In the genomic region with DNA sequence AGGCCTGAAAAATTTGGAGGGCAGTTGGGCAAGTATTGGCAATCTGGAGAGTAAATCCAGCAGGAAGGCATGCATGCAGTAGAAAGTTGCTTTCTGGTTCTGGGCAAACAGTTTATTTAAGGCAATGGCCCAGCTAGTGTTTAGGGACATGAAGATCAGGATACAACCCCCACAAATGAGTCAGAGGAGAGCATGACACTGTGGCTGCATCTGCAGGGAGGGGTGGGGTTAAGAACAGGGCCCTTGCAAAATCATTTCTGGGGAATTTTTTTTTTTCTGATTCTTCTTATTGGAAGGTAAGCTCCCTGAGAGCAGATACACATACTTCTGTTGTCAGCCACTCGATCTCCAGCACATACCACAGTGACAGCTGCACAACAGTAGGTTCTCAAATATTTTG, we compare ENCODE assay signal across 14 cellular contexts.
DNase-seq lines count a peak whose midpoint lies in the region; ATAC-seq, FAIRE-seq and TF ChIP-seq lines count a peak whose summit lies in the region.
"Had no signal": no experiment of that assay in that cellular context is flagged by ENCODE, and none has a peak within 500 bp of the region (broad histone marks: within the 10 kb centered on the region; RNA-seq: fewer than 3 reads in every experiment).

No MANE protein-coding gene starts in this region.

- H3K4me3 Mint-ChIP-seq in naive thymus-derived CD8-positive, alpha-beta T cell: no peak overlapping the region
- H3K4me3 Mint-ChIP-seq: stimulated activated memory B cell treated with anti-CD40 and anti-IgM and Interleukin-4, amounts not matched to agents 10 μg/mL and 1 μg/mL and 100 μg/mL, for 72 hours; T-helper 2 cell treated with Interferon-gamma antibody and Interleukin-4, amounts not matched to agents 5 μg/mL and 100 μg/mL, for 36 hours had no signal

- intact Hi-C loops in adrenal gland (cut with DNase I) (no loop called here), kidney (cut with DNase I) (no loop called here)

- no peak overlapping the region for H3K9ac ChIP-seq in kidney (ENCODE audit: low read length in 2 of 2)

- no peaks in the 10 kb centered on the region for H3K9me3 Mint-ChIP-seq in naive thymus-derived CD8-positive, alpha-beta T cell
- H3K9me3 Mint-ChIP-seq: stimulated activated memory B cell treated with anti-CD40 and anti-IgM and Interleukin-4, amounts not matched to agents 10 μg/mL and 1 μg/mL and 100 μg/mL, for 72 hours; T-helper 2 cell treated with Interferon-gamma antibody and Interleukin-4, amounts not matched to agents 5 μg/mL and 100 μg/mL, for 36 hours had no signal

- peaks cover 6% of the 10 kb centered on the region; the same call in 1 of the 3 replicates for H3K4me1 ChIP-seq in A549
- H3K4me1 ChIP-seq in adrenal gland (replicated peaks in 1 of 2): no peaks in the 10 kb centered on the region
- H3K4me1 ChIP-seq in kidney (ENCODE audit: control insufficient read depth in 1 of 2, insufficient read depth in 1 of 2, low read depth in 1 of 2, low read length in 2 of 2): no peaks in the 10 kb centered on the region

- H3K27me3 ChIP-seq in adrenal gland: no peaks in the 10 kb centered on the region

- TF ChIP-seq POLR2A in A549 (IDR thresholded peaks at IDR 0.05; ENCODE audit: low read length): no peak
- no peak for TF ChIP-seq POLR2A in adrenal gland (IDR thresholded peaks at IDR 0.05)

- TF ChIP-seq RAD21 in A549 (conservative IDR thresholded peaks at IDR 0.05 in 1 of 2, IDR thresholded peaks at IDR 0.05 in 1 of 2): no peak

- TF ChIP-seq CTCF in A549 (IDR thresholded peaks at IDR 0.05) (no peak), HFF-Myc (IDR thresholded peaks at IDR 0.05; ENCODE audit: low read depth, low read length, missing control alignments) (no peak), adrenal gland (IDR thresholded peaks at IDR 0.05) (no peak), kidney (IDR thresholded peaks at IDR 0.05; ENCODE audit: borderline replicate concordance, extremely low read depth, insufficient read depth) (no peak)

- CTCF ChIA-PET in A549 (lab: Yijun Ruan, JAX): interaction anchor here (0.7 kb wide), 1 partner anchor 461 kb away, joined by 4 read pairs; no protein-coding TSS in a partner anchor

- H3K4me3 ChIP-seq in A549 (no peak overlapping the region), HFF-Myc (replicated peaks; ENCODE audit: low read depth, low read length) (no peak overlapping the region), adrenal gland (no peak overlapping the region), kidney (ENCODE audit: low read length in 2 of 2) (no peak overlapping the region)

- H3K36me3 ChIP-seq in adrenal gland (replicated peaks in 1 of 2): no peaks in the 10 kb centered on the region
- no peaks in the 10 kb centered on the region for H3K36me3 ChIP-seq in kidney (ENCODE audit: control insufficient read depth in 1 of 2, insufficient read depth in 2 of 2, low read length in 2 of 2)

- no peaks in the 10 kb centered on the region for H3K36me3 Mint-ChIP-seq in naive thymus-derived CD8-positive, alpha-beta T cell
- H3K36me3 Mint-ChIP-seq: stimulated activated memory B cell treated with anti-CD40 and anti-IgM and Interleukin-4, amounts not matched to agents 10 μg/mL and 1 μg/mL and 100 μg/mL, for 72 hours had no signal

- no peak overlapping the region for H3K27ac ChIP-seq in A549
- H3K27ac ChIP-seq in adrenal gland: peak overlapping the region in 1 of 5 donors; percentile 49
- H3K27ac ChIP-seq in kidney (ENCODE audit: low read depth in 2 of 2, low read length in 2 of 2): no peak overlapping the region
- H3K27ac ChIP-seq: C4-2B had no signal

- 12% methylated on average over 1 of the region's 1 CpG for WGBS in A549 (ENCODE audit: missing lambda C conversion rate)
- 79 to 94% (median 91%) methylated on average over 1 of the region's 1 CpG for WGBS in adrenal gland, 4 donors

- no peaks in the 10 kb centered on the region for H3K4me1 Mint-ChIP-seq in naive thymus-derived CD8-positive, alpha-beta T cell
- H3K4me1 Mint-ChIP-seq: stimulated activated memory B cell treated with anti-CD40 and anti-IgM and Interleukin-4, amounts not matched to agents 10 μg/mL and 1 μg/mL and 100 μg/mL, for 72 hours had no signal

- peak in 1 of 2 experiments; percentile 5 for DNase-seq in A549 (ENCODE audit: low read depth in 1 of 2, low spot score in 1 of 2)
- DNase-seq in HFF-Myc (ENCODE audit: extremely low read depth, low read depth): peak; percentile 31
- peak in 4 of 7 donors; percentile 37 to 59 (median 54) for DNase-seq in adrenal gland
- peak; percentile 39 for DNase-seq in islet precursor cell
- no peak for DNase-seq in occipital lobe (lab: John Stamatoyannopoulos, UW)
- no peak for DNase-seq in kidney
- no peak for DNase-seq in naive thymus-derived CD8-positive, alpha-beta T cell
- DNase-seq: erythroblast; left colon; stimulated activated CD4-positive, alpha-beta T cell treated with anti-CD3 and anti-CD28 coated beads, Interleukin-15, amount 100 ng/mL, for 24 hours had no signal

- peak overlapping the region; percentile 24; the same call in 1 of the 3 replicates for H3K4me2 ChIP-seq in A549

- POLR2A ChIA-PET in A549 (lab: Yijun Ruan, JAX): no interaction called here
- POLR2A ChIA-PET in naive thymus-derived CD8-positive, alpha-beta T cell (lab: Charles Lee): no interaction called here

- ATAC-seq in A549 (peak in 1 of 2 experiments; percentile 39; a peak in 1 of 6 replicates), HG03432 (IDR thresholded peaks at IDR 0.05; ENCODE audit: unreplicated experiment) (no peak)
- no peak for ATAC-seq in naive thymus-derived CD8-positive, alpha-beta T cell
- ATAC-seq: left colon; stimulated activated memory B cell treated with anti-CD40 and anti-IgM and Interleukin-4, amounts not matched to agents 10 μg/mL and 1 μg/mL and 100 μg/mL, for 72 hours had no signal

- H3K27ac Mint-ChIP-seq in naive thymus-derived CD8-positive, alpha-beta T cell: peak overlapping the region in 1 of 10 donors; percentile 3
- H3K27ac Mint-ChIP-seq: stimulated activated memory B cell treated with anti-CD40 and anti-IgM and Interleukin-4, amounts not matched to agents 10 μg/mL and 1 μg/mL and 100 μg/mL, for 72 hours; T-helper 2 cell treated with Interferon-gamma antibody and Interleukin-4, amounts not matched to agents 5 μg/mL and 100 μg/mL, for 36 hours had no signal

- H3K9me3 ChIP-seq in A549: no peaks in the 10 kb centered on the region
- H3K9me3 ChIP-seq in adrenal gland (replicated peaks in 1 of 3): no peaks in the 10 kb centered on the region
- H3K9me3 ChIP-seq in kidney (ENCODE audit: control insufficient read depth in 1 of 2, low read length in 2 of 2): no peaks in the 10 kb centered on the region

- peaks cover 0 to 12% (median 3%) of the 10 kb centered on the region in 5 donors for H3K27me3 Mint-ChIP-seq in naive thymus-derived CD8-positive, alpha-beta T cell
- H3K27me3 Mint-ChIP-seq: stimulated activated memory B cell treated with anti-CD40 and anti-IgM and Interleukin-4, amounts not matched to agents 10 μg/mL and 1 μg/mL and 100 μg/mL, for 72 hours had no signal

- no peak for FAIRE-seq in A549 (lab: Jason Lieb, UNC)
- FAIRE-seq in kidney (lab: Jason Lieb, UNC): no peak

- TF ChIP-seq EP300 in A549 (IDR thresholded peaks at IDR 0.05): no peak

TF ChIP-seq in A549, 52 proteins besides CTCF, POLR2A, EP300 and RAD21:
- TF ChIP-seq HOXB13 (CRISPR knock-in tag; IDR thresholded peaks at IDR 0.05; ENCODE audit: low read depth): no peak
- TF ChIP-seq CEBPB (IDR thresholded peaks at IDR 0.05): no peak
- no peak for TF ChIP-seq MAFK (IDR thresholded peaks at IDR 0.05; ENCODE audit: partially characterized antibody)
- TF ChIP-seq MAZ (IDR thresholded peaks at IDR 0.05; ENCODE audit: borderline replicate concordance, low read depth, low read length): no peak
- TF ChIP-seq HDAC2 (IDR thresholded peaks at IDR 0.05): no peak
- TF ChIP-seq RCOR1 (IDR thresholded peaks at IDR 0.05; ENCODE audit: low read depth, low read length): no peak
- no peak for TF ChIP-seq CHD2 (IDR thresholded peaks at IDR 0.05; ENCODE audit: low read length, partially characterized antibody)

Comparison
In these comparisons a context has a peak if more than half of its experiments do, and no peak if none do; other contexts are left out.
1. DNase-seq: peak in HFF-Myc (single experiment), adrenal gland (4 of 7) and islet precursor cell (single experiment); none in occipital lobe (single experiment), kidney (single experiment) and naive thymus-derived CD8-positive, alpha-beta T cell (0 of 10).